In genomic region chr1:159161001-159161718, GRCh38 we compare ENCODE assay signal across 8 cellular contexts. TPM values are rescaled to one million over a fixed set of nuclear protein-coding genes. Genes with fewer than 3 reads are reported as not detected.
DNase-seq lines count a peak whose midpoint lies in the region; ATAC-seq and TF ChIP-seq lines count a peak whose summit lies in the region.

No MANE protein-coding gene starts in this region.

- no peaks in the 10 kb centered on the region for H3K9me3 ChIP-seq in Peyer's patch
- H3K9me3 ChIP-seq in suprapubic skin: no peaks in the 10 kb centered on the region

- TF ChIP-seq CTCF in Peyer's patch (IDR thresholded peaks at IDR 0.05): peak; percentile 60 to 98 (median 90)
- TF ChIP-seq CTCF in suprapubic skin (IDR thresholded peaks at IDR 0.05): peak; percentile 92 to 97

- TF ChIP-seq POLR2A in Peyer's patch (IDR thresholded peaks at IDR 0.05) (no peak), suprapubic skin (IDR thresholded peaks at IDR 0.05) (no peak)

- H3K27ac ChIP-seq in Peyer's patch (no peak overlapping the region), suprapubic skin (no peak overlapping the region)

- no peak overlapping the region for H3K4me3 ChIP-seq in Jurkat, Clone E6-1 (ENCODE audit: low read length)
- H3K4me3 ChIP-seq in Peyer's patch (no peak overlapping the region), suprapubic skin (no peak overlapping the region)

- 5% methylated on average over 4 of the region's 4 CpGs for WGBS in suprapubic skin

- H3K27me3 ChIP-seq in Peyer's patch: no peaks in the 10 kb centered on the region
- no peaks in the 10 kb centered on the region for H3K27me3 ChIP-seq in suprapubic skin

- no peaks in the 10 kb centered on the region for H3K36me3 ChIP-seq in Peyer's patch
- no peaks in the 10 kb centered on the region for H3K36me3 ChIP-seq in suprapubic skin

- H3K4me1 ChIP-seq in Peyer's patch: no peaks in the 10 kb centered on the region
- peaks cover 14% of the 10 kb centered on the region for H3K4me1 ChIP-seq in suprapubic skin

- DNase-seq in ELF-1 (ENCODE audit: low read depth, low spot score) (peak; percentile 57), Peyer's patch (peak; percentile 62 to 87 (median 70)), fibroblast of peridontal ligament (ENCODE audit: extremely low read depth) (peak; percentile 87), non-pigmented ciliary epithelial cell (ENCODE audit: low read depth) (peak; percentile 73), suprapubic skin (ENCODE audit: low spot score in 2 of 2) (peak; percentile 72 to 84)
- peak; percentile 55 for DNase-seq in Jurkat, Clone E6-1 (ENCODE audit: low read depth, low spot score)
- peak; percentile 71 to 77 for DNase-seq in activated T-cell treated with anti-CD3 and anti-CD28 coated beads, Interleukin-2, amount 50 U/mL, for 48 hours

- ATAC-seq in GM21717 (IDR thresholded peaks at IDR 0.05; ENCODE audit: unreplicated experiment): peak; percentile 95

- TF ChIP-seq EP300 in suprapubic skin (IDR thresholded peaks at IDR 0.05): no peak

RNA-seq across cellular contexts. Expression of gene CADM3, which starts 10.3 kb away (rescaled TPM):
- polyA plus RNA-seq in Jurkat, Clone E6-1 (2012; ENCODE audit: insufficient read depth, insufficient read length): not detected
- total RNA-seq in Peyer's patch (10 to 100 TPM in 1 of 4 donors, 1 to 10 TPM in 3; 2.1 to 19.8 (median 8.1) TPM), suprapubic skin (1 to 10 TPM; 4.3 to 9.8 (median 7.9) TPM)

RNA-seq across cellular contexts. Expression of gene ACKR1, which starts 43.5 kb away (rescaled TPM):
- not detected for polyA plus RNA-seq in Jurkat, Clone E6-1 (2012; ENCODE audit: insufficient read depth, insufficient read length)
- total RNA-seq in Peyer's patch (10 to 100 TPM in 3 of 4 donors, 1 to 10 TPM in 1; 5.4 to 51.2 (median 21.5) TPM), suprapubic skin (100 to 1,000 TPM in 1 of 4 donors, 10 to 100 TPM in 3; 34.7 to 117 (median 41.4) TPM)
